In the genomic region with DNA sequence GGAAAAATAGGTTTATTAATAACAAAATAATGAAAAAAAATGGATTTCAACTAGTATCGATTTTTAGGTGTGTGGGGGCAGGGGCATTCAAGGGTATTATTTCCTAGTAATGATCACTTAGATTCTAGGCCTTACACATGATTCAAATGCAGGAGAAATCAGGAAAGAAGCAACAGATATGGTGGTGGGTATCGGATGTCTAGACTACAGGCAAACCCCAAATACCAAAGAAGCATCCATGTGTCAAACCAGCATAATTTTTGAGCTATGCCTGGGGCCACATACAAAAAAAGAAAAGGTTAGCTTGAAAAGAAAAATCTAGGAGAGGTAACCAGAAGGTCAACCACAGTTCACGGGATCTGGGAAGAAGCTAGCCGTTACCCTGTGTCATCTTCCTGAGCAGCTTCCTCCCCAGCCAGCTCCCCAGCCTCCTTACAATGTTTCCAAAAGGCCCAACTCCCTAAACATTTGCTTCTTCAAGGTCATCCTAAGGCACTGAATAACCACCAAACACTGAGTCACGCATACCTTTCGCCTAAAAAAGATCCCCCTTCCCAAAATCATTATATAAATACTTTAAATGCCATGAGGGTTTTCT, we compare ENCODE assay signal across 8 cellular contexts. TPM values are rescaled to one million over a fixed set of nuclear protein-coding genes. Genes with fewer than 3 reads are reported as not detected.
A peak's percentile ranks its signal among the peaks of the same experiment; 100 is the strongest.
DNase-seq lines count a peak whose midpoint lies in the region; ATAC-seq and TF ChIP-seq lines count a peak whose summit lies in the region.

No MANE protein-coding gene starts in this region.

- H3K4me2 ChIP-seq in SU-DHL-6 (ENCODE audit: low read depth, low read length, poor library complexity, severe bottlenecking), result peak overlapping the region; percentile 97

- H3K27me3 Mint-ChIP-seq in activated T-cell treated with anti-CD3 and anti-CD28 coated beads, Interleukin-2, amount 50 U/mL, for 24 hours, result no peaks in the 10 kb centered on the region
- no peaks in the 10 kb centered on the region for H3K27me3 Mint-ChIP-seq in stimulated activated memory B cell treated with anti-CD40 and anti-IgM and Interleukin-4, amounts not matched to agents 10 μg/mL and 1 μg/mL and 100 μg/mL, for 72 hours

- H3K4me3 Mint-ChIP-seq in activated T-cell treated with anti-CD3 and anti-CD28 coated beads, Interleukin-2, amount 50 U/mL, for 24 hours, result peak overlapping the region; percentile 100
- H3K4me3 Mint-ChIP-seq in stimulated activated memory B cell treated with anti-CD40 and anti-IgM and Interleukin-4, amounts not matched to agents 10 μg/mL and 1 μg/mL and 100 μg/mL, for 72 hours, result peak overlapping the region; percentile 99

- H3K27ac ChIP-seq in SU-DHL-6 (ENCODE audit: low read depth, low read length) (peak overlapping the region; percentile 76), gastroesophageal sphincter (peak overlapping the region; percentile 81 to 93 (median 90))

- TF ChIP-seq CTCF in SU-DHL-6 (IDR thresholded peaks at IDR 0.05; ENCODE audit: insufficient read depth, low read length, poor library complexity, severe bottlenecking), result no peak
- TF ChIP-seq CTCF in gastroesophageal sphincter (IDR thresholded peaks at IDR 0.05), result no peak

- WGBS in gastroesophageal sphincter (ENCODE audit: low coverage in 1 of 2), 2 donors, result 45 to 73% methylated on average over 6 of the region's 6 CpGs

- H3K9me2 ChIP-seq in SU-DHL-6 (replicated peaks; ENCODE audit: insufficient read depth, low read length), result no peaks in the 10 kb centered on the region

- peaks cover 0 to 64% (median 0%) of the 10 kb centered on the region in 3 donors for H3K4me1 ChIP-seq in gastroesophageal sphincter

- H3K36me3 ChIP-seq in SU-DHL-6 (ENCODE audit: low read length) (no peaks in the 10 kb centered on the region), gastroesophageal sphincter (no peaks in the 10 kb centered on the region)

- TF ChIP-seq POLR2A in gastroesophageal sphincter (IDR thresholded peaks at IDR 0.05), result no peak

- peaks cover 81% of the 10 kb centered on the region for H3K79me2 ChIP-seq in SU-DHL-6 (ENCODE audit: insufficient read depth, low read length)

- H3K4me3 ChIP-seq in SU-DHL-6 (ENCODE audit: insufficient read depth, low read length, poor library complexity, severe bottlenecking), result peak overlapping the region; percentile 88
- peak overlapping the region; percentile 87 to 89 for H3K4me3 ChIP-seq in gastroesophageal sphincter

- no peaks in the 10 kb centered on the region for H3K27me3 ChIP-seq in SU-DHL-6 (ENCODE audit: low read length)
- no peaks in the 10 kb centered on the region for H3K27me3 ChIP-seq in gastroesophageal sphincter

- peaks cover 36% of the 10 kb centered on the region for H3F3A ChIP-seq in SU-DHL-6 (ENCODE audit: insufficient read depth)

- no peak for DNase-seq in activated T-cell treated with anti-CD3 and anti-CD28 coated beads, Interleukin-2, amount 50 U/mL, for 24 hours
- DNase-seq in activated T-cell treated with anti-CD3 and anti-CD28 coated beads, Interleukin-2, amount 50 U/mL, for 48 hours, result no peak
- no peak for DNase-seq in NCI-H2081 treated with DMSO at 0.1 percent for 48 hours (lab: John Stamatoyannopoulos, UW)

- H3K9me3 Mint-ChIP-seq in activated T-cell treated with anti-CD3 and anti-CD28 coated beads, Interleukin-2, amount 50 U/mL, for 24 hours, result no peaks in the 10 kb centered on the region
- H3K9me3 Mint-ChIP-seq in stimulated activated memory B cell treated with anti-CD40 and anti-IgM and Interleukin-4, amounts not matched to agents 10 μg/mL and 1 μg/mL and 100 μg/mL, for 72 hours, result no peaks in the 10 kb centered on the region

- H3K27ac Mint-ChIP-seq in activated T-cell treated with anti-CD3 and anti-CD28 coated beads, Interleukin-2, amount 50 U/mL, for 24 hours, result peak overlapping the region; percentile 98
- H3K27ac Mint-ChIP-seq in stimulated activated memory B cell treated with anti-CD40 and anti-IgM and Interleukin-4, amounts not matched to agents 10 μg/mL and 1 μg/mL and 100 μg/mL, for 72 hours, result peak overlapping the region; percentile 92

- H4K20me1 ChIP-seq in SU-DHL-6 (ENCODE audit: low read depth, low read length), result peaks cover 21% of the 10 kb centered on the region

- H3K9me3 ChIP-seq in SU-DHL-6 (ENCODE audit: insufficient read depth, low read length), result no peaks in the 10 kb centered on the region
- no peaks in the 10 kb centered on the region for H3K9me3 ChIP-seq in gastroesophageal sphincter

- ATAC-seq in gastroesophageal sphincter (no peak), HG03378 (IDR thresholded peaks at IDR 0.05; ENCODE audit: unreplicated experiment) (no peak), GM18861 (IDR thresholded peaks at IDR 0.05; ENCODE audit: unreplicated experiment) (no peak)
- no peak for ATAC-seq in stimulated activated memory B cell treated with anti-CD40 and anti-IgM and Interleukin-4, amounts not matched to agents 10 μg/mL and 1 μg/mL and 100 μg/mL, for 72 hours

- H3K36me3 Mint-ChIP-seq in activated T-cell treated with anti-CD3 and anti-CD28 coated beads, Interleukin-2, amount 50 U/mL, for 24 hours (ENCODE audit: low read depth), result peaks cover 57% of the 10 kb centered on the region
- H3K36me3 Mint-ChIP-seq in stimulated activated memory B cell treated with anti-CD40 and anti-IgM and Interleukin-4, amounts not matched to agents 10 μg/mL and 1 μg/mL and 100 μg/mL, for 72 hours, result peaks cover 7% of the 10 kb centered on the region

- H3K4me1 Mint-ChIP-seq in activated T-cell treated with anti-CD3 and anti-CD28 coated beads, Interleukin-2, amount 50 U/mL, for 24 hours (ENCODE audit: low read depth), result peaks cover 63% of the 10 kb centered on the region
- peaks cover 60% of the 10 kb centered on the region for H3K4me1 Mint-ChIP-seq in stimulated activated memory B cell treated with anti-CD40 and anti-IgM and Interleukin-4, amounts not matched to agents 10 μg/mL and 1 μg/mL and 100 μg/mL, for 72 hours

- no peak for TF ChIP-seq EP300 in gastroesophageal sphincter (IDR thresholded peaks at IDR 0.05)

- H3K9ac ChIP-seq in SU-DHL-6 (ENCODE audit: low read length), result peak overlapping the region; percentile 87

- H2AFZ ChIP-seq in SU-DHL-6 (ENCODE audit: low read depth, low read length, severe bottlenecking), result no peak overlapping the region

RNA-seq across cellular contexts. Expression of a gene that starts 3.2 kb away (rescaled TPM):
- 10 to 100 TPM; 21.7 to 67.8 (median 25.8) TPM for total RNA-seq in gastroesophageal sphincter
